ENCODE assay signal across 14 cellular contexts in the genomic region with DNA sequence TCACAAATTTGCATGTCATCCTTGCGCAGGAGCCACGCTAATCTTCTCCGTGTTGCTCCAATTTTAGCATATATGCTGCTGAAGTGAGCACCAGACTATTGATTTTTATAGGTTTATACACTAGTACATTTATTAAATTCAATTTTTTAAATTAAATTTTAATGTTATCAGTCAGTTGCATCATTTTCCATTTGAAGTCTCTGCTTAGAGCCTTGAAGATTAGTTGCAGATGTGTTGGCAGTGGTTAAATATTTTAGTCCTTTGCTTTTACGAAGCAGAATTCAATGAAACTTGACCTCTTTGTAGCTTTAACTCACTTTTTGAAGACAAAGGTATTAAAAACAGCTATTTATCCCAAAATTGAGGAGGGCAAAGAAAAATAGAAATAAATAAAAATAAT. TPM values are rescaled to one million over a fixed set of nuclear protein-coding genes. Genes with fewer than 3 reads are reported as not detected.
DNase-seq lines count a peak whose midpoint lies in the region; ATAC-seq and TF ChIP-seq lines count a peak whose summit lies in the region.
"Had no signal": no experiment of that assay in that cellular context is flagged by ENCODE, and none has a peak within 500 bp of the region (broad histone marks: within the 10 kb centered on the region; RNA-seq: fewer than 3 reads in every experiment).

No MANE protein-coding gene starts in this region.

- peak; percentile 24 for DNase-seq in BJ (ENCODE audit: low read depth)
- DNase-seq in adipocyte (ENCODE audit: low read depth) = peak; percentile 89
- DNase-seq in fibroblast of peridontal ligament (ENCODE audit: extremely low read depth) = peak; percentile 92
- DNase-seq in sciatic nerve (ENCODE audit: low spot score) = no peak
- no peak for DNase-seq in activated T-cell treated with anti-CD3 and anti-CD28 coated beads, Interleukin-2, amount 50 U/mL, for 24 hours
- DNase-seq in adrenal gland = no peak
- DNase-seq: Caco-2; CD4-positive, alpha-beta T cell; NCI-H1092 treated with DMSO at 0.1 percent for 48 hours; NCI-H2081 treated with DMSO at 0.1 percent for 48 hours; Peyer's patch had no signal

- ATAC-seq in sciatic nerve = peak; percentile 46
- no peak for ATAC-seq in GM18498 (IDR thresholded peaks at IDR 0.05; ENCODE audit: unreplicated experiment)

- CTCF ChIA-PET in BJ (lab: Yijun Ruan, JAX) = interaction anchor here (0.7 kb wide), 1 partner anchor 9 kb away, joined by 3 read pairs; no protein-coding TSS in a partner anchor

- intact Hi-C loops in sciatic nerve (cut with DNase I) = no loop called here
- intact Hi-C loops in adrenal gland (cut with DNase I) = no loop called here

- no peaks in the 10 kb centered on the region for H3K27me3 Mint-ChIP-seq in activated T-cell treated with anti-CD3 and anti-CD28 coated beads, Interleukin-2, amount 50 U/mL, for 24 hours
- H3K27me3 Mint-ChIP-seq: B cell; CD4-positive, alpha-beta T cell had no signal

- H3K9me3 ChIP-seq in adipocyte (ENCODE audit: control insufficient read depth, low read length) (no peaks in the 10 kb centered on the region), adrenal gland (replicated peaks in 1 of 3) (no peaks in the 10 kb centered on the region)
- H3K9me3 ChIP-seq: Caco-2, Peyer's patch, SJSA1 had no signal

- H3K4me3 ChIP-seq in BJ (ENCODE audit: low read depth, low read length) = no peak overlapping the region
- H3K4me3 ChIP-seq in adipocyte (ENCODE audit: low read length) = no peak overlapping the region
- H3K4me3 ChIP-seq in adrenal gland = no peak overlapping the region
- H3K4me3 ChIP-seq: Peyer's patch, SJSA1 had no signal

- H3K36me3 ChIP-seq in BJ (ENCODE audit: control insufficient read depth, insufficient read depth, low read length) (no peaks in the 10 kb centered on the region; the same call in none of the 2 replicates), adipocyte (ENCODE audit: control insufficient read depth, insufficient read depth, low read length, severe bottlenecking) (peaks cover 61% of the 10 kb centered on the region), adrenal gland (replicated peaks in 1 of 2) (peaks cover 0 to 39% of the 10 kb centered on the region in 2 donors)

- H3K4me1 Mint-ChIP-seq in activated T-cell treated with anti-CD3 and anti-CD28 coated beads, Interleukin-2, amount 50 U/mL, for 24 hours (ENCODE audit: low read depth) = no peaks in the 10 kb centered on the region
- H3K4me1 Mint-ChIP-seq: B cell had no signal

- no peak overlapping the region for H3K4me3 Mint-ChIP-seq in activated T-cell treated with anti-CD3 and anti-CD28 coated beads, Interleukin-2, amount 50 U/mL, for 24 hours
- H3K4me3 Mint-ChIP-seq: B cell; CD4-positive, alpha-beta T cell had no signal

- H3K27me3 ChIP-seq in BJ (ENCODE audit: control insufficient read depth, insufficient read depth, low read length) = no peaks in the 10 kb centered on the region
- no peaks in the 10 kb centered on the region for H3K27me3 ChIP-seq in adipocyte (replicated peaks; ENCODE audit: control insufficient read depth, insufficient read depth, low read length)
- H3K27me3 ChIP-seq in adrenal gland = no peaks in the 10 kb centered on the region
- H3K27me3 ChIP-seq: Peyer's patch, SJSA1 had no signal

- POLR2A ChIA-PET in BJ (lab: Charles Lee) = no interaction called here

- H3K27ac ChIP-seq in adrenal gland = no peak overlapping the region
- H3K27ac ChIP-seq: Peyer's patch, SJSA1 had no signal

- H3K36me3 Mint-ChIP-seq in activated T-cell treated with anti-CD3 and anti-CD28 coated beads, Interleukin-2, amount 50 U/mL, for 24 hours (ENCODE audit: low read depth) = peaks cover 78% of the 10 kb centered on the region

- no peak for TF ChIP-seq CTCF in BJ (IDR thresholded peaks at IDR 0.05; ENCODE audit: insufficient read depth, low read depth, low read length)
- TF ChIP-seq CTCF in adrenal gland (IDR thresholded peaks at IDR 0.05) = no peak

- 75 to 91% (median 84%) methylated on average over 4 of the region's 4 CpGs for WGBS in adrenal gland, 4 donors

- no peak for TF ChIP-seq POLR2A in adrenal gland (IDR thresholded peaks at IDR 0.05)

- H3K27ac Mint-ChIP-seq in activated T-cell treated with anti-CD3 and anti-CD28 coated beads, Interleukin-2, amount 50 U/mL, for 24 hours = no peak overlapping the region
- H3K27ac Mint-ChIP-seq: B cell; CD4-positive, alpha-beta T cell had no signal

- H3K9ac ChIP-seq in adipocyte (ENCODE audit: low read length) = peak overlapping the region; percentile 49

- H3K4me1 ChIP-seq in adipocyte (ENCODE audit: control insufficient read depth, insufficient read depth, low read length) (peaks cover 6% of the 10 kb centered on the region), adrenal gland (replicated peaks in 1 of 2) (no peaks in the 10 kb centered on the region)
- H3K4me1 ChIP-seq: Caco-2, Peyer's patch, SJSA1 had no signal

- no peaks in the 10 kb centered on the region for H3K9me3 Mint-ChIP-seq in activated T-cell treated with anti-CD3 and anti-CD28 coated beads, Interleukin-2, amount 50 U/mL, for 24 hours
- H3K9me3 Mint-ChIP-seq: CD4-positive, alpha-beta T cell had no signal

RNA-seq across cellular contexts. Expression of gene TRAPPC11, which starts 16.5 kb away (rescaled TPM):
- 21.2 and 38.3 TPM in 2 replicates for polyA plus RNA-seq in BJ (2011; rRNA removed)
- 15.6 and 19.2 TPM in 2 replicates for polyA minus RNA-seq in BJ (2011; rRNA and poly(A)+ RNA removed)
- total RNA-seq in sciatic nerve = 41.8 TPM
- 100 to 1,000 TPM in 1 of 8 donors, 10 to 100 TPM in 7; 34.9 to 116 (median 50.8) TPM for total RNA-seq in adrenal gland
- polyA plus RNA-seq in adrenal gland = 10 to 100 TPM; 20.5 to 43.4 (median 21.7) TPM

RNA-seq across cellular contexts. Expression of gene RWDD4, which starts 16.6 kb away (rescaled TPM):
- 5.2 and 13.0 TPM in 2 replicates for polyA plus RNA-seq in BJ (2011; rRNA removed)
- 1.7 and 2.3 TPM in 2 replicates for polyA minus RNA-seq in BJ (2011; rRNA and poly(A)+ RNA removed)
- total RNA-seq in sciatic nerve = 16.0 TPM
- 100 to 1,000 TPM in 2 of 8 donors, 10 to 100 TPM in 6; 39.4 to 157 (median 59.8) TPM for total RNA-seq in adrenal gland
- 10 to 100 TPM; 27.0 to 57.6 (median 27.1) TPM for polyA plus RNA-seq in adrenal gland

Comparison
In these comparisons a context has a peak if more than half of its experiments do, and no peak if none do; other contexts are left out.
1. DNase-seq: peak in BJ (single experiment), adipocyte (single experiment) and fibroblast of peridontal ligament (single experiment); none in sciatic nerve (single experiment), activated T-cell treated with anti-CD3 and anti-CD28 coated beads, Interleukin-2, amount 50 U/mL, for 24 hours (single experiment) and adrenal gland (0 of 7).